Comparison of ENCODE assay signal across 8 cellular contexts in genomic region chr10:97318772-97319651, GRCh38. TPM values are rescaled to one million over a fixed set of nuclear protein-coding genes. Genes with fewer than 3 reads are reported as not detected.
DNase-seq lines count a peak whose midpoint lies in the region; ATAC-seq, FAIRE-seq and TF ChIP-seq lines count a peak whose summit lies in the region.

TSS of gene FRAT1 (plus strand) at chr10:97319271. CDS start at chr10:97319454, 183 bp downstream.

- TF ChIP-seq CTCF in A673 (conservative IDR thresholded peaks at IDR 0.05; ENCODE audit: low read depth, low read length) (no peak), kidney (IDR thresholded peaks at IDR 0.05; ENCODE audit: borderline replicate concordance, extremely low read depth, insufficient read depth) (no peak)

- CTCF ChIA-PET in A673 (lab: Charles Lee): no interaction called here

- DNase-seq in A673 (ENCODE audit: low spot score): peak; percentile 90
- peak; percentile 50 for DNase-seq in NCI-H2196 (lab: John Stamatoyannopoulos, UW; ENCODE audit: unreplicated experiment)
- peak; percentile 71 to 79 (median 74) for DNase-seq in activated CD4-positive, CD25-positive, alpha-beta regulatory T cell (lab: John Stamatoyannopoulos, UW)
- DNase-seq in caudate nucleus (lab: John Stamatoyannopoulos, UW): peak in 60 of 61 donors; percentile 45 to 97 (median 85)
- DNase-seq in kidney: peak; percentile 96
- DNase-seq in stimulated activated CD4-positive, alpha-beta T cell treated with anti-CD3 and anti-CD28 coated beads, Interleukin-12 subunit alpha, Interleukin-12 subunit beta, amount 100 ng/mL, for 48 hours (ENCODE audit: low read depth in 2 of 3, low spot score in 1 of 3): peak; percentile 69 to 87 (median 82)

- POLR2A ChIA-PET in A673 (lab: Charles Lee; ENCODE audit: low non-redundant PET): interaction anchor here (0.6 to 0.7 kb wide), 2 partner anchors 8 to 82 kb away, joined by 3 to 5 read pairs; no protein-coding TSS in a partner anchor

- no TSS peak for BruUV-seq in A673 (replicated peaks; lab: Mats Ljungman, UMichigan)

- ATAC-seq in GM18520 (IDR thresholded peaks at IDR 0.05; ENCODE audit: unreplicated experiment) (peak; percentile 63), HG03060 (IDR thresholded peaks at IDR 0.05; ENCODE audit: low read depth, unreplicated experiment) (peak; percentile 70)

- intact Hi-C loops in A673 (cut with micrococcal nuclease; ENCODE audit: unreplicated experiment): no loop called here
- intact Hi-C loops in kidney (cut with DNase I): no loop called here

- H3K9ac ChIP-seq in kidney (ENCODE audit: low read length in 2 of 2): peak within 1 kb of the TSS; percentile 80 to 96

- H3K4me3 ChIP-seq in A673 (ENCODE audit: low read depth, low read length, poor library complexity, severe bottlenecking) (peak within 1 kb of the TSS; percentile 84), kidney (ENCODE audit: low read length in 2 of 2) (peak within 1 kb of the TSS; percentile 68 to 91)

- H3K4me1 ChIP-seq in A673 (ENCODE audit: insufficient read depth, low read length, poor library complexity, severe bottlenecking) (no peaks in the 10 kb centered on the region), kidney (ENCODE audit: control insufficient read depth in 1 of 2, insufficient read depth in 1 of 2, low read depth in 1 of 2, low read length in 2 of 2) (peaks cover 5 to 6% of the 10 kb centered on the region in 2 donors)

- no peaks in the 10 kb centered on the region for H3K36me3 ChIP-seq in A673 (ENCODE audit: insufficient read depth, low read length, poor library complexity, severe bottlenecking)
- no peaks in the 10 kb centered on the region for H3K36me3 ChIP-seq in kidney (ENCODE audit: control insufficient read depth in 1 of 2, insufficient read depth in 2 of 2, low read length in 2 of 2)

- H3K9me3 ChIP-seq in A673 (ENCODE audit: low read depth, low read length, poor library complexity, severe bottlenecking) (no peaks in the 10 kb centered on the region), kidney (ENCODE audit: control insufficient read depth in 1 of 2, low read length in 2 of 2) (no peaks in the 10 kb centered on the region)

- peaks cover 21% of the 10 kb centered on the region for H3K27me3 ChIP-seq in A673 (replicated peaks; ENCODE audit: insufficient read depth, low read depth, low read length, poor library complexity)

- peak within 1 kb of the TSS; percentile 99 for H3K27ac ChIP-seq in A673 (ENCODE audit: low read depth, low read length, poor library complexity, severe bottlenecking)
- peak within 1 kb of the TSS; percentile 100 for H3K27ac ChIP-seq in caudate nucleus (ENCODE audit: low read depth, low read length)
- peak within 1 kb of the TSS; percentile 99 to 100 for H3K27ac ChIP-seq in kidney (ENCODE audit: low read depth in 2 of 2, low read length in 2 of 2)

- no peak for FAIRE-seq in kidney (lab: Jason Lieb, UNC)

RNA-seq across cellular contexts. Expression of gene FRAT1, which starts in this region (rescaled TPM):
- total RNA-seq in A673 (2021) (0.45 and 1.1 TPM in 2 replicates), kidney (7.0 TPM)
- 2.1 TPM for polyA plus RNA-seq in kidney (ENCODE audit: insufficient read depth, low read depth, low replicate concordance)

Comparison
In these comparisons a context has a peak if more than half of its experiments do, and no peak if none do; other contexts are left out.
1. Peak in every context shown above with its lines: DNase-seq, ATAC-seq, H3K4me3 ChIP-seq and H3K27ac ChIP-seq.